1 cellular context compared by ENCODE assay signal in the genomic region with DNA sequence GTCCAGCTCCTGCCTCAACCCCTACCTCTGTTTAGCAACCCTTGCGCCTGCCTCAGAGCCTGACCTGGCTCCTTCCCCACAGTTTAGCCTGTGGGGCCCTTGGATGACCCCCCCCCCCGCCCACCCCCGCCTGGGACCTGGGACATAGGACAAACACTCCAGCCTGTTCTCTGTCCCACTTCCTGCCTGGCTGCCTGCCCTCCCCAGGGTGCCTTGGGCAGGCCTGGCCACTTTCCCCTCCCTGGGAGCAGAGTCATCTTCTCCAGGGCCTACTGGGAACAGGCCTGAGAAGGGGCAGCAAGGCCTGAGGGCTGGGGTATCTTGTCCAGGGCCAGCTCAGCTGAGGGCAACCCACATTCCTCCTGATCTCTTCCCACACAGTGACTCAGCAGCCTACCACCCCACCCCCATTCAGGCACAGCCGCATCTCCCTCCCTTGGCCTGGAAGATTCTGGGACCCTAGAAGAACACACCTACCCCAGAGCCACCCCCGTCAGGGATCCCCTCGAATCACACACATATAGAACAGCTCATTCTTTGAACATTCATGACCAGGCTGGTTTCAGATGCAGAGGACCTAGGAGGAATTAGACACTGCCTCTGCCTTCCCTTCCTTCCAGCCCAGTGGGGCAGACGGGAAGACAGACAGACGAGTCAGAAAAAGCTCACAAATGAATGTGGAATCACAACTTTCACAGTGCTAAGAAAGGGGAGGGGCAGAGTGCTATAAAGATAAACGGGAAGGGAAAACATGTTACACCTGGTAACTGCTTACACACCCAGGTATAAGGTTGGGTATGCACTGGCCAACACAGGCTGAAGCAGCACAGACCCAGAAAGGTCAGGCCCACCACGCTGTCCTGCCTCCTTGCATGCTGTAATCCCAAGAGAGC.
TF ChIP-seq lines count a peak whose summit lies in the region.

No MANE protein-coding gene starts in this region.

TF ChIP-seq in K562, 482 proteins besides CTCF, POLR2A, EP300 and RAD21 (continued from another document and continues in another):
- TF ChIP-seq, protein P1, sequence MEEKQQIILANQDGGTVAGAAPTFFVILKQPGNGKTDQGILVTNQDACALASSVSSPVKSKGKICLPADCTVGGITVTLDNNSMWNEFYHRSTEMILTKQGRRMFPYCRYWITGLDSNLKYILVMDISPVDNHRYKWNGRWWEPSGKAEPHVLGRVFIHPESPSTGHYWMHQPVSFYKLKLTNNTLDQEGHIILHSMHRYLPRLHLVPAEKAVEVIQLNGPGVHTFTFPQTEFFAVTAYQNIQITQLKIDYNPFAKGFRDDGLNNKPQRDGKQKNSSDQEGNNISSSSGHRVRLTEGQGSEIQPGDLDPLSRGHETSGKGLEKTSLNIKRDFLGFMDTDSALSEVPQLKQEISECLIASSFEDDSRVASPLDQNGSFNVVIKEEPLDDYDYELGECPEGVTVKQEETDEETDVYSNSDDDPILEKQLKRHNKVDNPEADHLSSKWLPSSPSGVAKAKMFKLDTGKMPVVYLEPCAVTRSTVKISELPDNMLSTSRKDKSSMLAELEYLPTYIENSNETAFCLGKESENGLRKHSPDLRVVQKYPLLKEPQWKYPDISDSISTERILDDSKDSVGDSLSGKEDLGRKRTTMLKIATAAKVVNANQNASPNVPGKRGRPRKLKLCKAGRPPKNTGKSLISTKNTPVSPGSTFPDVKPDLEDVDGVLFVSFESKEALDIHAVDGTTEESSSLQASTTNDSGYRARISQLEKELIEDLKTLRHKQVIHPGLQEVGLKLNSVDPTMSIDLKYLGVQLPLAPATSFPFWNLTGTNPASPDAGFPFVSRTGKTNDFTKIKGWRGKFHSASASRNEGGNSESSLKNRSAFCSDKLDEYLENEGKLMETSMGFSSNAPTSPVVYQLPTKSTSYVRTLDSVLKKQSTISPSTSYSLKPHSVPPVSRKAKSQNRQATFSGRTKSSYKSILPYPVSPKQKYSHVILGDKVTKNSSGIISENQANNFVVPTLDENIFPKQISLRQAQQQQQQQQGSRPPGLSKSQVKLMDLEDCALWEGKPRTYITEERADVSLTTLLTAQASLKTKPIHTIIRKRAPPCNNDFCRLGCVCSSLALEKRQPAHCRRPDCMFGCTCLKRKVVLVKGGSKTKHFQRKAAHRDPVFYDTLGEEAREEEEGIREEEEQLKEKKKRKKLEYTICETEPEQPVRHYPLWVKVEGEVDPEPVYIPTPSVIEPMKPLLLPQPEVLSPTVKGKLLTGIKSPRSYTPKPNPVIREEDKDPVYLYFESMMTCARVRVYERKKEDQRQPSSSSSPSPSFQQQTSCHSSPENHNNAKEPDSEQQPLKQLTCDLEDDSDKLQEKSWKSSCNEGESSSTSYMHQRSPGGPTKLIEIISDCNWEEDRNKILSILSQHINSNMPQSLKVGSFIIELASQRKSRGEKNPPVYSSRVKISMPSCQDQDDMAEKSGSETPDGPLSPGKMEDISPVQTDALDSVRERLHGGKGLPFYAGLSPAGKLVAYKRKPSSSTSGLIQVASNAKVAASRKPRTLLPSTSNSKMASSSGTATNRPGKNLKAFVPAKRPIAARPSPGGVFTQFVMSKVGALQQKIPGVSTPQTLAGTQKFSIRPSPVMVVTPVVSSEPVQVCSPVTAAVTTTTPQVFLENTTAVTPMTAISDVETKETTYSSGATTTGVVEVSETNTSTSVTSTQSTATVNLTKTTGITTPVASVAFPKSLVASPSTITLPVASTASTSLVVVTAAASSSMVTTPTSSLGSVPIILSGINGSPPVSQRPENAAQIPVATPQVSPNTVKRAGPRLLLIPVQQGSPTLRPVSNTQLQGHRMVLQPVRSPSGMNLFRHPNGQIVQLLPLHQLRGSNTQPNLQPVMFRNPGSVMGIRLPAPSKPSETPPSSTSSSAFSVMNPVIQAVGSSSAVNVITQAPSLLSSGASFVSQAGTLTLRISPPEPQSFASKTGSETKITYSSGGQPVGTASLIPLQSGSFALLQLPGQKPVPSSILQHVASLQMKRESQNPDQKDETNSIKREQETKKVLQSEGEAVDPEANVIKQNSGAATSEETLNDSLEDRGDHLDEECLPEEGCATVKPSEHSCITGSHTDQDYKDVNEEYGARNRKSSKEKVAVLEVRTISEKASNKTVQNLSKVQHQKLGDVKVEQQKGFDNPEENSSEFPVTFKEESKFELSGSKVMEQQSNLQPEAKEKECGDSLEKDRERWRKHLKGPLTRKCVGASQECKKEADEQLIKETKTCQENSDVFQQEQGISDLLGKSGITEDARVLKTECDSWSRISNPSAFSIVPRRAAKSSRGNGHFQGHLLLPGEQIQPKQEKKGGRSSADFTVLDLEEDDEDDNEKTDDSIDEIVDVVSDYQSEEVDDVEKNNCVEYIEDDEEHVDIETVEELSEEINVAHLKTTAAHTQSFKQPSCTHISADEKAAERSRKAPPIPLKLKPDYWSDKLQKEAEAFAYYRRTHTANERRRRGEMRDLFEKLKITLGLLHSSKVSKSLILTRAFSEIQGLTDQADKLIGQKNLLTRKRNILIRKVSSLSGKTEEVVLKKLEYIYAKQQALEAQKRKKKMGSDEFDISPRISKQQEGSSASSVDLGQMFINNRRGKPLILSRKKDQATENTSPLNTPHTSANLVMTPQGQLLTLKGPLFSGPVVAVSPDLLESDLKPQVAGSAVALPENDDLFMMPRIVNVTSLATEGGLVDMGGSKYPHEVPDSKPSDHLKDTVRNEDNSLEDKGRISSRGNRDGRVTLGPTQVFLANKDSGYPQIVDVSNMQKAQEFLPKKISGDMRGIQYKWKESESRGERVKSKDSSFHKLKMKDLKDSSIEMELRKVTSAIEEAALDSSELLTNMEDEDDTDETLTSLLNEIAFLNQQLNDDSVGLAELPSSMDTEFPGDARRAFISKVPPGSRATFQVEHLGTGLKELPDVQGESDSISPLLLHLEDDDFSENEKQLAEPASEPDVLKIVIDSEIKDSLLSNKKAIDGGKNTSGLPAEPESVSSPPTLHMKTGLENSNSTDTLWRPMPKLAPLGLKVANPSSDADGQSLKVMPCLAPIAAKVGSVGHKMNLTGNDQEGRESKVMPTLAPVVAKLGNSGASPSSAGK (IDR thresholded peaks at IDR 0.05) = no peak
- TF ChIP-seq, protein P2, sequence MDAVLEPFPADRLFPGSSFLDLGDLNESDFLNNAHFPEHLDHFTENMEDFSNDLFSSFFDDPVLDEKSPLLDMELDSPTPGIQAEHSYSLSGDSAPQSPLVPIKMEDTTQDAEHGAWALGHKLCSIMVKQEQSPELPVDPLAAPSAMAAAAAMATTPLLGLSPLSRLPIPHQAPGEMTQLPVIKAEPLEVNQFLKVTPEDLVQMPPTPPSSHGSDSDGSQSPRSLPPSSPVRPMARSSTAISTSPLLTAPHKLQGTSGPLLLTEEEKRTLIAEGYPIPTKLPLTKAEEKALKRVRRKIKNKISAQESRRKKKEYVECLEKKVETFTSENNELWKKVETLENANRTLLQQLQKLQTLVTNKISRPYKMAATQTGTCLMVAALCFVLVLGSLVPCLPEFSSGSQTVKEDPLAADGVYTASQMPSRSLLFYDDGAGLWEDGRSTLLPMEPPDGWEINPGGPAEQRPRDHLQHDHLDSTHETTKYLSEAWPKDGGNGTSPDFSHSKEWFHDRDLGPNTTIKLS (IDR thresholded peaks at IDR 0.05; ENCODE audit: borderline replicate concordance, low read depth) = no peak
- TF ChIP-seq NR2F6 (CRISPR knock-in tag; IDR thresholded peaks at IDR 0.05) (no peak), ZC3H11A (IDR thresholded peaks at IDR 0.05; ENCODE audit: low read depth, low read length) (no peak), ZNF212 (CRISPR knock-in tag; IDR thresholded peaks at IDR 0.05) (no peak), RUNX1 (IDR thresholded peaks at IDR 0.05; ENCODE audit: low read depth) (0 out of 2 replicates have a peak, but pooled peaks have one; percentile 45), MCM2 (IDR thresholded peaks at IDR 0.05; ENCODE audit: low read depth) (no peak), SP2 (IDR thresholded peaks at IDR 0.05; ENCODE audit: extremely low read depth, low read depth, low read length, poor library complexity, severe bottlenecking) (no peak), ZNF197 (CRISPR knock-in tag; IDR thresholded peaks at IDR 0.05; ENCODE audit: low read depth) (no peak), CBFB (CRISPR knock-in tag; IDR thresholded peaks at IDR 0.05) (no peak), ZNF140 (CRISPR knock-in tag; IDR thresholded peaks at IDR 0.05) (no peak), GABPA (tag; conservative IDR thresholded peaks at IDR 0.05; ENCODE audit: low read depth) (no peak), HDAC2 (IDR thresholded peaks at IDR 0.05) (peak; percentile 40; the same call in 1 of the 2 replicates), CEBPB (tag; IDR thresholded peaks at IDR 0.05) (no peak), KHSRP (IDR thresholded peaks at IDR 0.05) (no peak), HNRNPLL (IDR thresholded peaks at IDR 0.05; ENCODE audit: low read depth, low read length, poor library complexity, severe bottlenecking) (no peak), CC2D1A (IDR thresholded peaks at IDR 0.05) (no peak)
- TF ChIP-seq, protein P3, sequence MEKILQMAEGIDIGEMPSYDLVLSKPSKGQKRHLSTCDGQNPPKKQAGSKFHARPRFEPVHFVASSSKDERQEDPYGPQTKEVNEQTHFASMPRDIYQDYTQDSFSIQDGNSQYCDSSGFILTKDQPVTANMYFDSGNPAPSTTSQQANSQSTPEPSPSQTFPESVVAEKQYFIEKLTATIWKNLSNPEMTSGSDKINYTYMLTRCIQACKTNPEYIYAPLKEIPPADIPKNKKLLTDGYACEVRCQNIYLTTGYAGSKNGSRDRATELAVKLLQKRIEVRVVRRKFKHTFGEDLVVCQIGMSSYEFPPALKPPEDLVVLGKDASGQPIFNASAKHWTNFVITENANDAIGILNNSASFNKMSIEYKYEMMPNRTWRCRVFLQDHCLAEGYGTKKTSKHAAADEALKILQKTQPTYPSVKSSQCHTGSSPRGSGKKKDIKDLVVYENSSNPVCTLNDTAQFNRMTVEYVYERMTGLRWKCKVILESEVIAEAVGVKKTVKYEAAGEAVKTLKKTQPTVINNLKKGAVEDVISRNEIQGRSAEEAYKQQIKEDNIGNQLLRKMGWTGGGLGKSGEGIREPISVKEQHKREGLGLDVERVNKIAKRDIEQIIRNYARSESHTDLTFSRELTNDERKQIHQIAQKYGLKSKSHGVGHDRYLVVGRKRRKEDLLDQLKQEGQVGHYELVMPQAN (IDR thresholded peaks at IDR 0.05; ENCODE audit: borderline replicate concordance) = no peak
- TF ChIP-seq, protein P4, sequence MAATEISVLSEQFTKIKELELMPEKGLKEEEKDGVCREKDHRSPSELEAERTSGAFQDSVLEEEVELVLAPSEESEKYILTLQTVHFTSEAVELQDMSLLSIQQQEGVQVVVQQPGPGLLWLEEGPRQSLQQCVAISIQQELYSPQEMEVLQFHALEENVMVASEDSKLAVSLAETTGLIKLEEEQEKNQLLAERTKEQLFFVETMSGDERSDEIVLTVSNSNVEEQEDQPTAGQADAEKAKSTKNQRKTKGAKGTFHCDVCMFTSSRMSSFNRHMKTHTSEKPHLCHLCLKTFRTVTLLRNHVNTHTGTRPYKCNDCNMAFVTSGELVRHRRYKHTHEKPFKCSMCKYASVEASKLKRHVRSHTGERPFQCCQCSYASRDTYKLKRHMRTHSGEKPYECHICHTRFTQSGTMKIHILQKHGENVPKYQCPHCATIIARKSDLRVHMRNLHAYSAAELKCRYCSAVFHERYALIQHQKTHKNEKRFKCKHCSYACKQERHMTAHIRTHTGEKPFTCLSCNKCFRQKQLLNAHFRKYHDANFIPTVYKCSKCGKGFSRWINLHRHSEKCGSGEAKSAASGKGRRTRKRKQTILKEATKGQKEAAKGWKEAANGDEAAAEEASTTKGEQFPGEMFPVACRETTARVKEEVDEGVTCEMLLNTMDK (IDR thresholded peaks at IDR 0.05; ENCODE audit: borderline replicate concordance, insufficient read depth, low read depth, low read length, poor library complexity, severe bottlenecking) = no peak
- TF ChIP-seq, protein P5, sequence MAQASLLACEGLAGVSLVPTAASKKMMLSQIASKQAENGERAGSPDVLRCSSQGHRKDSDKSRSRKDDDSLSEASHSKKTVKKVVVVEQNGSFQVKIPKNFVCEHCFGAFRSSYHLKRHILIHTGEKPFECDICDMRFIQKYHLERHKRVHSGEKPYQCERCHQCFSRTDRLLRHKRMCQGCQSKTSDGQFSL (CRISPR knock-in tag; IDR thresholded peaks at IDR 0.05) = no peak
- TF ChIP-seq, protein P5 (tag; IDR thresholded peaks at IDR 0.05) = peak in 1 of 2 experiments; percentile 58; a peak in 1 of 4 replicates
- TF ChIP-seq, protein P6, sequence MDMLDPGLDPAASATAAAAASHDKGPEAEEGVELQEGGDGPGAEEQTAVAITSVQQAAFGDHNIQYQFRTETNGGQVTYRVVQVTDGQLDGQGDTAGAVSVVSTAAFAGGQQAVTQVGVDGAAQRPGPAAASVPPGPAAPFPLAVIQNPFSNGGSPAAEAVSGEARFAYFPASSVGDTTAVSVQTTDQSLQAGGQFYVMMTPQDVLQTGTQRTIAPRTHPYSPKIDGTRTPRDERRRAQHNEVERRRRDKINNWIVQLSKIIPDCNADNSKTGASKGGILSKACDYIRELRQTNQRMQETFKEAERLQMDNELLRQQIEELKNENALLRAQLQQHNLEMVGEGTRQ (CRISPR knock-in tag; IDR thresholded peaks at IDR 0.05) = no peak
